In the genomic region with DNA sequence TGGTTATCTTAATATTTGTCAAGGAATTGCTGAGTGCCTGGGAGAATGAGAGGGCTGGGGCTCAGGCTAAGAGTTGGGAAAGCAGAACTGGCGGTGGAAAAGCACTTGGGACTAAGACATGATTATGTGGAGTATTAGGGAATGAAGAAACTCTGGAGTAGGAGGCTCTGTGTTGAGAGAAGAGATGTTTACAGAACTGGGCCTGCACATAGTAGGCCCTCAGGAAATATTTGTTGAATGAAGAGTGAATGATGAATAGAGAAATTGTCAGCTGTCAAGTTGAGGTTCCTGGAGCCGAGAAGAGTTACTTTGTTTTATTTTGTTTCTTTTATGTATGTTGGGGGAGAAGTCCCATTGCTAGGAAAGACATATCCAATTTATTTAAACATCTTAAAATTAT, we compare ENCODE assay signal across 18 cellular contexts.
DNase-seq lines count a peak whose midpoint lies in the region; ATAC-seq, FAIRE-seq and TF ChIP-seq lines count a peak whose summit lies in the region.
"Had no signal": no experiment of that assay in that cellular context is flagged by ENCODE, and none has a peak within 500 bp of the region (broad histone marks: within the 10 kb centered on the region; RNA-seq: fewer than 3 reads in every experiment).

No MANE protein-coding gene starts in this region.

- H3K27ac ChIP-seq in HUES48 (ENCODE audit: low read depth, low read length) (peak overlapping the region; percentile 9), left lung (no peak overlapping the region)

- H3K27me3 ChIP-seq in HUES48 (ENCODE audit: control insufficient read depth, insufficient read depth, low read length) = no peaks in the 10 kb centered on the region
- H3K27me3 ChIP-seq in left lung = no peaks in the 10 kb centered on the region

- intact Hi-C loops in Calu3 (cut with micrococcal nuclease; ENCODE audit: unreplicated experiment) = loop anchor here (10.0 kb wide), 1 partner anchor 176 kb away; a partner anchor contains a TSS
- intact Hi-C loops in left lung (cut with DNase I) = no loop called here

- no peaks in the 10 kb centered on the region for H3K36me3 Mint-ChIP-seq in Calu3 (ENCODE audit: insufficient read depth, unreplicated experiment)
- H3K36me3 Mint-ChIP-seq in nephron (ENCODE audit: low read depth) = no peaks in the 10 kb centered on the region
- H3K36me3 Mint-ChIP-seq: CD4-positive, alpha-beta memory T cell had no signal

- CTCF ChIA-PET in Calu3 (lab: Charles Lee) = no interaction called here

- H3K27me3 Mint-ChIP-seq in Calu3 (ENCODE audit: unreplicated experiment) = no peaks in the 10 kb centered on the region
- peaks cover 6% of the 10 kb centered on the region for H3K27me3 Mint-ChIP-seq in nephron (ENCODE audit: low read depth)
- H3K27me3 Mint-ChIP-seq: CD4-positive, alpha-beta memory T cell had no signal

- no peak overlapping the region for H3K9ac ChIP-seq in HUES48 (ENCODE audit: low read depth, low read length)

- no peaks in the 10 kb centered on the region for H3K36me3 ChIP-seq in HUES48 (ENCODE audit: control insufficient read depth, insufficient read depth, low read length)
- no peaks in the 10 kb centered on the region for H3K36me3 ChIP-seq in left lung

- no peak overlapping the region for H3K4me3 Mint-ChIP-seq in Calu3 (ENCODE audit: low read depth, unreplicated experiment)
- peak overlapping the region; percentile 2 to 22 (median 10) for H3K4me3 Mint-ChIP-seq in nephron
- H3K4me3 Mint-ChIP-seq: CD4-positive, alpha-beta memory T cell had no signal

- peaks cover 10% of the 10 kb centered on the region; the same call in 1 of the 2 replicates for H3K4me1 ChIP-seq in HUES48 (ENCODE audit: control insufficient read depth, insufficient read depth, low read length)
- no peaks in the 10 kb centered on the region for H3K4me1 ChIP-seq in left lung

- TF ChIP-seq POLR2A in GM12891 (IDR thresholded peaks at IDR 0.05; ENCODE audit: low read depth, low read length) = no peak

- no TSS peak for BruUV-seq in Calu3 (replicated peaks; lab: Mats Ljungman, UMichigan)

- DNase-seq in Calu3 (no peak), left lung (no peak), GM12891 (ENCODE audit: insufficient read length, low spot score) (no peak), NCI-H2171 treated with DMSO at 0.1 percent for 48 hours (lab: John Stamatoyannopoulos, UW) (no peak)
- DNase-seq: C1 segment of cervical spinal cord; CD4-positive, alpha-beta memory T cell; COR-L47; Kasumi-1; NCI-H1105; NCI-H146; NCI-H1930; NCI-H2227 treated with DMSO at 0.1 percent for 48 hours; NCI-H526 treated with DMSO at 0.1 percent for 48 hours; Right ventricle myocardium superior; RPMI8226 had no signal

- FAIRE-seq in GM12891 (lab: Jason Lieb, UNC) = no peak

- TF ChIP-seq CTCF in Calu3 (IDR thresholded peaks at IDR 0.05; ENCODE audit: unreplicated experiment) (no peak), left lung (IDR thresholded peaks at IDR 0.05) (no peak), nephron (IDR thresholded peaks at IDR 0.05; ENCODE audit: unreplicated experiment in 3 of 3) (no peak)

- H3K9me3 Mint-ChIP-seq in Calu3 (ENCODE audit: low read depth, unreplicated experiment) = peaks cover 3% of the 10 kb centered on the region
- H3K9me3 Mint-ChIP-seq in nephron = no peaks in the 10 kb centered on the region
- H3K9me3 Mint-ChIP-seq: CD4-positive, alpha-beta memory T cell had no signal

- H3K9me3 ChIP-seq in HUES48 (ENCODE audit: control insufficient read depth, insufficient read depth, low read length) = no peaks in the 10 kb centered on the region
- H3K9me3 ChIP-seq in left lung = no peaks in the 10 kb centered on the region

- H3K4me3 ChIP-seq in HUES48 (ENCODE audit: low read depth, low read length) (no peak overlapping the region), left lung (no peak overlapping the region)

- H3K27ac Mint-ChIP-seq in Calu3 (ENCODE audit: unreplicated experiment) (peak overlapping the region; percentile 21), nephron (peak overlapping the region; percentile 94 to 97 (median 97))
- H3K27ac Mint-ChIP-seq: CD4-positive, alpha-beta memory T cell had no signal

- ATAC-seq in left lung (peak; percentile 29), HG03442 (IDR thresholded peaks at IDR 0.05; ENCODE audit: unreplicated experiment) (no peak)

- H3K4me1 Mint-ChIP-seq in Calu3 (ENCODE audit: low read depth, unreplicated experiment) (peaks cover 41% of the 10 kb centered on the region), nephron (peaks cover 49% of the 10 kb centered on the region)

TF ChIP-seq in GM12891, 5 proteins besides CTCF, POLR2A, EP300 and RAD21:
- TF ChIP-seq SPI1 (IDR thresholded peaks at IDR 0.05; ENCODE audit: low read depth, low read length) = no peak
- no peak for TF ChIP-seq POLR2AphosphoS5 (IDR thresholded peaks at IDR 0.05; ENCODE audit: low read depth, low read length)
- TF ChIP-seq TAF1 (IDR thresholded peaks at IDR 0.05; ENCODE audit: low read depth, low read length) = no peak
- no peak for TF ChIP-seq PAX5 (IDR thresholded peaks at IDR 0.05; ENCODE audit: insufficient read depth, low read length, severe bottlenecking)
- no peak for TF ChIP-seq POU2F2 (IDR thresholded peaks at IDR 0.05; ENCODE audit: low read depth, low read length)
TF ChIP-seq in GM12891: peak in this region for 0.
